In the genomic region with DNA sequence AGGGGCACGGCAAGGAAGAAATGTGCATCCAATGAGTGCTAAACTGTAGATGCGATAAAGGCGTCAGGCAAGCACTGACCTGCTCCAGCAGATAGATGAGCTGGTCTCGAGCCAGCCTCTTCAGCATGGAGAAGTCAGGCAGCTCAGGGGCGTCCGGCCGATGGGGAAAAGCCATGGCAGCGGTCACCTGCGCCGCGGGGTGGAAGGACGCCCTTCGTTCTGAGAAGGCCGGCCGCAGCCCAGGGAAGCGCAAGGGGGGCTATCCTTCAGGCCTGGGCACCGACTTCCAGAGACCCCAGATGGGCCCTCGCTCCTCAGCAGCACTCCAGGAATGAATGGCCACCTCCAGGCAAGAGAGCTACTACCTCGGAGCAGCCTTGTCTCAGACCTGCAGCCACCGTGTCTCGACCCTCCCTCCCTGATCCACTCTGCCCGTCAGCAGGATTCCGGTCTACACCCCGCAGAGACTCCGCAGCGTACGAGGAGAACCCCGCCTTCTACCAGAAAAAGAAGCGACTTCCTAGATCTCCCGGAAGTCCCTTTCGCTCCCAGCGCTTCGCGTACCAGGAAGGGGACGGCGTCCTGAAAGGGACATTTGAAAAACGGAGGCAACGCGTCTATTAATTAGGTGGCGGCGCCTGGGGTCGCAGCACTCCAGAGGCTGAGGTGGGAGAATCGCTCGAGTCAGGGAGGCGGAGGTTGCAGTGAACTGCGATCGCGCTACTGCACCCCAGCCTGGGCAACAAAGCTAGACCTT, we compare ENCODE assay signal across 1 cellular context.
TF ChIP-seq lines count a peak whose summit lies in the region.

A gene (minus strand): TSS at position 520 of the 757 bp plus-strand sequence. CDS start 345 bp downstream, at position 175.

TF ChIP-seq in HepG2, 621 proteins besides CTCF, POLR2A, EP300 and RAD21 (continued from another document and continues in another):
- TF ChIP-seq, protein P1, sequence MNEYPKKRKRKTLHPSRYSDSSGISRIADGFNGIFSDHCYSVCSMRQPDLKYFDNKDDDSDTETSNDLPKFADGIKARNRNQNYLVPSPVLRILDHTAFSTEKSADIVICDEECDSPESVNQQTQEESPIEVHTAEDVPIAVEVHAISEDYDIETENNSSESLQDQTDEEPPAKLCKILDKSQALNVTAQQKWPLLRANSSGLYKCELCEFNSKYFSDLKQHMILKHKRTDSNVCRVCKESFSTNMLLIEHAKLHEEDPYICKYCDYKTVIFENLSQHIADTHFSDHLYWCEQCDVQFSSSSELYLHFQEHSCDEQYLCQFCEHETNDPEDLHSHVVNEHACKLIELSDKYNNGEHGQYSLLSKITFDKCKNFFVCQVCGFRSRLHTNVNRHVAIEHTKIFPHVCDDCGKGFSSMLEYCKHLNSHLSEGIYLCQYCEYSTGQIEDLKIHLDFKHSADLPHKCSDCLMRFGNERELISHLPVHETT (CRISPR knock-in tag; conservative IDR thresholded peaks at IDR 0.05), result no peak
- TF ChIP-seq, protein P2, sequence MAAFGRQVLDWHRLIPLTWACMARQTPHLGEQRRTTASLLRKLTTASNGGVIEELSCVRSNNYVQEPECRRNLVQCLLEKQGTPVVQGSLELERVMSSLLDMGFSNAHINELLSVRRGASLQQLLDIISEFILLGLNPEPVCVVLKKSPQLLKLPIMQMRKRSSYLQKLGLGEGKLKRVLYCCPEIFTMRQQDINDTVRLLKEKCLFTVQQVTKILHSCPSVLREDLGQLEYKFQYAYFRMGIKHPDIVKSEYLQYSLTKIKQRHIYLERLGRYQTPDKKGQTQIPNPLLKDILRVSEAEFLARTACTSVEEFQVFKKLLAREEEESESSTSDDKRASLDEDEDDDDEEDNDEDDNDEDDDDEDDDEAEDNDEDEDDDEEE (CRISPR knock-in tag; IDR thresholded peaks at IDR 0.05), result 0 out of 2 replicates have a peak, but pooled peaks have one; percentile 17
- TF ChIP-seq ISL2 (CRISPR knock-in tag; IDR thresholded peaks at IDR 0.05), result no peak
- TF ChIP-seq, protein P3, sequence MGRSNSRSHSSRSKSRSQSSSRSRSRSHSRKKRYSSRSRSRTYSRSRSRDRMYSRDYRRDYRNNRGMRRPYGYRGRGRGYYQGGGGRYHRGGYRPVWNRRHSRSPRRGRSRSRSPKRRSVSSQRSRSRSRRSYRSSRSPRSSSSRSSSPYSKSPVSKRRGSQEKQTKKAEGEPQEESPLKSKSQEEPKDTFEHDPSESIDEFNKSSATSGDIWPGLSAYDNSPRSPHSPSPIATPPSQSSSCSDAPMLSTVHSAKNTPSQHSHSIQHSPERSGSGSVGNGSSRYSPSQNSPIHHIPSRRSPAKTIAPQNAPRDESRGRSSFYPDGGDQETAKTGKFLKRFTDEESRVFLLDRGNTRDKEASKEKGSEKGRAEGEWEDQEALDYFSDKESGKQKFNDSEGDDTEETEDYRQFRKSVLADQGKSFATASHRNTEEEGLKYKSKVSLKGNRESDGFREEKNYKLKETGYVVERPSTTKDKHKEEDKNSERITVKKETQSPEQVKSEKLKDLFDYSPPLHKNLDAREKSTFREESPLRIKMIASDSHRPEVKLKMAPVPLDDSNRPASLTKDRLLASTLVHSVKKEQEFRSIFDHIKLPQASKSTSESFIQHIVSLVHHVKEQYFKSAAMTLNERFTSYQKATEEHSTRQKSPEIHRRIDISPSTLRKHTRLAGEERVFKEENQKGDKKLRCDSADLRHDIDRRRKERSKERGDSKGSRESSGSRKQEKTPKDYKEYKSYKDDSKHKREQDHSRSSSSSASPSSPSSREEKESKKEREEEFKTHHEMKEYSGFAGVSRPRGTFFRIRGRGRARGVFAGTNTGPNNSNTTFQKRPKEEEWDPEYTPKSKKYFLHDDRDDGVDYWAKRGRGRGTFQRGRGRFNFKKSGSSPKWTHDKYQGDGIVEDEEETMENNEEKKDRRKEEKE (IDR thresholded peaks at IDR 0.05), result no peak
- no peak for TF ChIP-seq CHCHD3 (CRISPR knock-in tag; IDR thresholded peaks at IDR 0.05)
- peak; percentile 83; the same call in 1 of the 2 replicates for TF ChIP-seq KDM5A (IDR thresholded peaks at IDR 0.05; ENCODE audit: borderline replicate concordance, low read length)
- peak; percentile 56 for TF ChIP-seq HCFC1 (IDR thresholded peaks at IDR 0.05; ENCODE audit: low read depth, low read length)
- TF ChIP-seq CREB1 (IDR thresholded peaks at IDR 0.05), result no peak
- TF ChIP-seq CREB1 (CRISPR knock-in tag; IDR thresholded peaks at IDR 0.05), result peak; percentile 83
- TF ChIP-seq KDM2A (CRISPR knock-in tag; IDR thresholded peaks at IDR 0.05; ENCODE audit: borderline replicate concordance, low read depth), result peak; percentile 94
- TF ChIP-seq KLF9 (CRISPR knock-in tag; IDR thresholded peaks at IDR 0.05; ENCODE audit: low read depth), result no peak
- no peak for TF ChIP-seq RARA (CRISPR knock-in tag; IDR thresholded peaks at IDR 0.05)
- TF ChIP-seq ZNF839 (CRISPR knock-in tag; IDR thresholded peaks at IDR 0.05; ENCODE audit: borderline replicate concordance), result 0 out of 2 replicates have a peak, but pooled peaks have one; percentile 43
- TF ChIP-seq SP2 (CRISPR knock-in tag; IDR thresholded peaks at IDR 0.05), result peak; percentile 32; the same call in 1 of the 2 replicates
- TF ChIP-seq IKZF4 (CRISPR knock-in tag; IDR thresholded peaks at IDR 0.05; ENCODE audit: borderline replicate concordance, low read depth, not compliant biosample characterization), result no peak
- no peak for TF ChIP-seq MED8 (CRISPR knock-in tag; IDR thresholded peaks at IDR 0.05; ENCODE audit: insufficient replicate concordance)
- TF ChIP-seq TMF1 (CRISPR knock-in tag; IDR thresholded peaks at IDR 0.05; ENCODE audit: low read depth), result no peak
- 0 out of 2 replicates have a peak, but pooled peaks have one; percentile 38 for TF ChIP-seq ERF (CRISPR knock-in tag; IDR thresholded peaks at IDR 0.05)
- TF ChIP-seq, protein P4, sequence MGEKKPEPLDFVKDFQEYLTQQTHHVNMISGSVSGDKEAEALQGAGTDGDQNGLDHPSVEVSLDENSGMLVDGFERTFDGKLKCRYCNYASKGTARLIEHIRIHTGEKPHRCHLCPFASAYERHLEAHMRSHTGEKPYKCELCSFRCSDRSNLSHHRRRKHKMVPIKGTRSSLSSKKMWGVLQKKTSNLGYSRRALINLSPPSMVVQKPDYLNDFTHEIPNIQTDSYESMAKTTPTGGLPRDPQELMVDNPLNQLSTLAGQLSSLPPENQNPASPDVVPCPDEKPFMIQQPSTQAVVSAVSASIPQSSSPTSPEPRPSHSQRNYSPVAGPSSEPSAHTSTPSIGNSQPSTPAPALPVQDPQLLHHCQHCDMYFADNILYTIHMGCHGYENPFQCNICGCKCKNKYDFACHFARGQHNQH (CRISPR knock-in tag; IDR thresholded peaks at IDR 0.05), result peak; percentile 45; the same call in 1 of the 2 replicates
- TF ChIP-seq HOXA5 (CRISPR knock-in tag; IDR thresholded peaks at IDR 0.05), result no peak
- TF ChIP-seq, protein P5, sequence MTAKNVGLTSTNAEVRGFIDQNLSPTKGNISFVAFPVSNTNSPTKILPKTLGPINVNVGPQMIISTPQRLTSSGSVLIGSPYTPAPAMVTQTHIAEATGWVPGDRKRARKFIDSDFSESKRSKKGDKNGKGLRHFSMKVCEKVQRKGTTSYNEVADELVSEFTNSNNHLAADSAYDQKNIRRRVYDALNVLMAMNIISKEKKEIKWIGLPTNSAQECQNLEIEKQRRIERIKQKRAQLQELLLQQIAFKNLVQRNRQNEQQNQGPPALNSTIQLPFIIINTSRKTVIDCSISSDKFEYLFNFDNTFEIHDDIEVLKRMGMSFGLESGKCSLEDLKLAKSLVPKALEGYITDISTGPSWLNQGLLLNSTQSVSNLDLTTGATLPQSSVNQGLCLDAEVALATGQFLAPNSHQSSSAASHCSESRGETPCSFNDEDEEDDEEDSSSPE (CRISPR knock-in tag; IDR thresholded peaks at IDR 0.05), result peak; percentile 80
- TF ChIP-seq HMG20B (CRISPR knock-in tag; conservative IDR thresholded peaks at IDR 0.05), result 0 out of 2 replicates have a peak, but pooled peaks have one; percentile 23
- TF ChIP-seq NR1H2 (CRISPR knock-in tag; IDR thresholded peaks at IDR 0.05; ENCODE audit: borderline replicate concordance, low read depth), result no peak
- 0 out of 2 replicates have a peak, but pooled peaks have one; percentile 27 for TF ChIP-seq ZSCAN25 (CRISPR knock-in tag; IDR thresholded peaks at IDR 0.05)
- TF ChIP-seq ZNF614 (CRISPR knock-in tag; IDR thresholded peaks at IDR 0.05; ENCODE audit: borderline replicate concordance), result peak; percentile 34; the same call in 1 of the 2 replicates
- TF ChIP-seq DPF2 (CRISPR knock-in tag; IDR thresholded peaks at IDR 0.05; ENCODE audit: borderline replicate concordance, low read depth), result no peak
- 0 out of 2 replicates have a peak, but pooled peaks have one; percentile 35 for TF ChIP-seq ZNF329 (CRISPR knock-in tag; IDR thresholded peaks at IDR 0.05; ENCODE audit: low read depth)
- TF ChIP-seq CBFB (CRISPR knock-in tag; IDR thresholded peaks at IDR 0.05), result peak; percentile 47; the same call in 1 of the 2 replicates
- TF ChIP-seq MIXL1 (CRISPR knock-in tag; IDR thresholded peaks at IDR 0.05), result peak; percentile 100
- TF ChIP-seq, protein P6, sequence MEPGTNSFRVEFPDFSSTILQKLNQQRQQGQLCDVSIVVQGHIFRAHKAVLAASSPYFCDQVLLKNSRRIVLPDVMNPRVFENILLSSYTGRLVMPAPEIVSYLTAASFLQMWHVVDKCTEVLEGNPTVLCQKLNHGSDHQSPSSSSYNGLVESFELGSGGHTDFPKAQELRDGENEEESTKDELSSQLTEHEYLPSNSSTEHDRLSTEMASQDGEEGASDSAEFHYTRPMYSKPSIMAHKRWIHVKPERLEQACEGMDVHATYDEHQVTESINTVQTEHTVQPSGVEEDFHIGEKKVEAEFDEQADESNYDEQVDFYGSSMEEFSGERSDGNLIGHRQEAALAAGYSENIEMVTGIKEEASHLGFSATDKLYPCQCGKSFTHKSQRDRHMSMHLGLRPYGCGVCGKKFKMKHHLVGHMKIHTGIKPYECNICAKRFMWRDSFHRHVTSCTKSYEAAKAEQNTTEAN (CRISPR knock-in tag; conservative IDR thresholded peaks at IDR 0.05), result 0 out of 2 replicates have a peak, but pooled peaks have one; percentile 44
- no peak for TF ChIP-seq STAG1 (CRISPR knock-in tag; IDR thresholded peaks at IDR 0.05)
- TF ChIP-seq KLF15 (CRISPR knock-in tag; IDR thresholded peaks at IDR 0.05; ENCODE audit: borderline replicate concordance), result no peak
- TF ChIP-seq, protein P7, sequence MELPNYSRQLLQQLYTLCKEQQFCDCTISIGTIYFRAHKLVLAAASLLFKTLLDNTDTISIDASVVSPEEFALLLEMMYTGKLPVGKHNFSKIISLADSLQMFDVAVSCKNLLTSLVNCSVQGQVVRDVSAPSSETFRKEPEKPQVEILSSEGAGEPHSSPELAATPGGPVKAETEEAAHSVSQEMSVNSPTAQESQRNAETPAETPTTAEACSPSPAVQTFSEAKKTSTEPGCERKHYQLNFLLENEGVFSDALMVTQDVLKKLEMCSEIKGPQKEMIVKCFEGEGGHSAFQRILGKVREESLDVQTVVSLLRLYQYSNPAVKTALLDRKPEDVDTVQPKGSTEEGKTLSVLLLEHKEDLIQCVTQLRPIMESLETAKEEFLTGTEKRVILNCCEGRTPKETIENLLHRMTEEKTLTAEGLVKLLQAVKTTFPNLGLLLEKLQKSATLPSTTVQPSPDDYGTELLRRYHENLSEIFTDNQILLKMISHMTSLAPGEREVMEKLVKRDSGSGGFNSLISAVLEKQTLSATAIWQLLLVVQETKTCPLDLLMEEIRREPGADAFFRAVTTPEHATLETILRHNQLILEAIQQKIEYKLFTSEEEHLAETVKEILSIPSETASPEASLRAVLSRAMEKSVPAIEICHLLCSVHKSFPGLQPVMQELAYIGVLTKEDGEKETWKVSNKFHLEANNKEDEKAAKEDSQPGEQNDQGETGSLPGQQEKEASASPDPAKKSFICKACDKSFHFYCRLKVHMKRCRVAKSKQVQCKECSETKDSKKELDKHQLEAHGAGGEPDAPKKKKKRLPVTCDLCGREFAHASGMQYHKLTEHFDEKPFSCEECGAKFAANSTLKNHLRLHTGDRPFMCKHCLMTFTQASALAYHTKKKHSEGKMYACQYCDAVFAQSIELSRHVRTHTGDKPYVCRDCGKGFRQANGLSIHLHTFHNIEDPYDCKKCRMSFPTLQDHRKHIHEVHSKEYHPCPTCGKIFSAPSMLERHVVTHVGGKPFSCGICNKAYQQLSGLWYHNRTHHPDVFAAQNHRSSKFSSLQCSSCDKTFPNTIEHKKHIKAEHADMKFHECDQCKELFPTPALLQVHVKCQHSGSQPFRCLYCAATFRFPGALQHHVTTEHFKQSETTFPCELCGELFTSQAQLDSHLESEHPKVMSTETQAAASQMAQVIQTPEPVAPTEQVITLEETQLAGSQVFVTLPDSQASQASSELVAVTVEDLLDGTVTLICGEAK (IDR thresholded peaks at IDR 0.05), result no peak
- TF ChIP-seq, protein P7 (CRISPR knock-in tag; IDR thresholded peaks at IDR 0.05), result 0 out of 2 replicates have a peak, but pooled peaks have one; percentile 60
- TF ChIP-seq, protein P8, sequence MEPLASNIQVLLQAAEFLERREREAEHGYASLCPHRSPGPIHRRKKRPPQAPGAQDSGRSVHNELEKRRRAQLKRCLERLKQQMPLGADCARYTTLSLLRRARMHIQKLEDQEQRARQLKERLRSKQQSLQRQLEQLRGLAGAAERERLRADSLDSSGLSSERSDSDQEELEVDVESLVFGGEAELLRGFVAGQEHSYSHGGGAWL (CRISPR knock-in tag; IDR thresholded peaks at IDR 0.05), result peak; percentile 66; the same call in 1 of the 2 replicates
- TF ChIP-seq PAWR (CRISPR knock-in tag; IDR thresholded peaks at IDR 0.05; ENCODE audit: borderline replicate concordance), result no peak
- TF ChIP-seq IRF2 (CRISPR knock-in tag; IDR thresholded peaks at IDR 0.05), result peak; percentile 75; the same call in 1 of the 2 replicates
- 0 out of 2 replicates have a peak, but pooled peaks have one; percentile 41 for TF ChIP-seq ZNF775 (CRISPR knock-in tag; IDR thresholded peaks at IDR 0.05; ENCODE audit: borderline replicate concordance)
- TF ChIP-seq ELF4 (CRISPR knock-in tag; IDR thresholded peaks at IDR 0.05; ENCODE audit: borderline replicate concordance), result peak; percentile 85
